32 cellular contexts compared by ENCODE assay signal in genomic region chr19:16952046-16952445, GRCh38.
"Had no signal": no experiment of that assay in that cellular context is flagged by ENCODE, and none has a peak within 500 bp of the region (broad histone marks: within the 10 kb centered on the region; RNA-seq: fewer than 3 reads in every experiment).

No MANE protein-coding gene starts in this region.

- H3K27ac ChIP-seq: adrenal gland, body of pancreas, epithelial cell of prostate, esophagus squamous epithelium, gastroesophageal sphincter, WERI-Rb-1 had no signal

- ATAC-seq: activated CD4-positive, CD25-positive, alpha-beta regulatory T cell treated with anti-CD3 and anti-CD28 coated beads, Interleukin-2, amount 50 U/mL, for 24 hours; activated CD8-positive, alpha-beta memory T cell treated with anti-CD3 and anti-CD28 coated beads, Interleukin-2, amount 10 ng/mL, durations not matched to agents 7 days and 5 days; activated CD8-positive, alpha-beta T cell treated with anti-CD3 and anti-CD28 coated beads, Interleukin-2, amount 10 ng/mL, durations not matched to agents 7 days and 5 days; activated naive CD8-positive, alpha-beta T cell treated with anti-CD3 and anti-CD28 coated beads, Interleukin-2, amount 50 U/mL, for 24 hours; body of pancreas; gastroesophageal sphincter; T-helper 17 cell had no signal

- H3K27ac Mint-ChIP-seq: activated B cell treated with CpG ODN at 0.5 μM for 24 hours; activated CD8-positive, alpha-beta memory T cell treated with anti-CD3 and anti-CD28 coated beads, Interleukin-2, amount 10 ng/mL, durations not matched to agents 7 days and 5 days; activated CD8-positive, alpha-beta T cell treated with anti-CD3 and anti-CD28 coated beads, Interleukin-2, amount 10 ng/mL, durations not matched to agents 7 days and 5 days; activated naive CD4-positive, alpha-beta T cell treated with anti-CD3 and anti-CD28 coated beads for 36 hours; activated naive CD4-positive, alpha-beta T cell treated with anti-CD3 and anti-CD28 coated beads, Interleukin-2, amount 50 U/mL, for 24 hours; activated naive CD8-positive, alpha-beta T cell treated with anti-CD3 and anti-CD28 coated beads for 36 hours; activated naive CD8-positive, alpha-beta T cell treated with anti-CD3 and anti-CD28 coated beads, Interleukin-2, amount 50 U/mL, for 24 hours; activated T-helper 1 cell treated with anti-CD3 and anti-CD28 coated beads, Interleukin-12 subunit alpha, Interleukin-12 subunit beta, Interleukin-2, Interleukin-4 antibody, amounts not matched to agents 30 ng/mL and 10 ng/mL and 1 ng/mL, durations not matched to agents 14 hours and 24 hours and 36 hours; activated T-helper 2 cell treated with anti-CD3 and anti-CD28 coated beads, Interferon-gamma antibody, Interleukin-2, Interleukin-4, amounts not matched to agents 10 μg/mL and 5 μg/mL and 100 μg/mL, durations not matched to agents 14 hours and 24 hours and 36 hours; T-helper 17 cell; T-helper 2 cell treated with Interferon-gamma antibody and Interleukin-4, amounts not matched to agents 5 μg/mL and 100 μg/mL, for 36 hours had no signal

- H3K9me3 Mint-ChIP-seq: activated naive CD4-positive, alpha-beta T cell treated with anti-CD3 and anti-CD28 coated beads for 36 hours; activated naive CD4-positive, alpha-beta T cell treated with anti-CD3 and anti-CD28 coated beads, Interleukin-2, amount 50 U/mL, for 24 hours; activated naive CD8-positive, alpha-beta T cell treated with anti-CD3 and anti-CD28 coated beads, Interleukin-2, amount 50 U/mL, for 24 hours; activated T-helper 2 cell treated with anti-CD3 and anti-CD28 coated beads, Interferon-gamma antibody, Interleukin-2, Interleukin-4, amounts not matched to agents 10 μg/mL and 5 μg/mL and 100 μg/mL, durations not matched to agents 14 hours and 24 hours and 36 hours; T-helper 2 cell treated with Interferon-gamma antibody and Interleukin-4, amounts not matched to agents 5 μg/mL and 100 μg/mL, for 36 hours had no signal

- H3K4me3 Mint-ChIP-seq: activated B cell treated with CpG ODN at 0.5 μM for 24 hours; activated CD8-positive, alpha-beta memory T cell treated with anti-CD3 and anti-CD28 coated beads, Interleukin-2, amount 10 ng/mL, durations not matched to agents 7 days and 5 days; activated CD8-positive, alpha-beta T cell treated with anti-CD3 and anti-CD28 coated beads, Interleukin-2, amount 10 ng/mL, durations not matched to agents 7 days and 5 days; activated naive CD4-positive, alpha-beta T cell treated with anti-CD3 and anti-CD28 coated beads for 36 hours; activated naive CD4-positive, alpha-beta T cell treated with anti-CD3 and anti-CD28 coated beads, Interleukin-2, amount 50 U/mL, for 24 hours; activated naive CD8-positive, alpha-beta T cell treated with anti-CD3 and anti-CD28 coated beads for 36 hours; activated naive CD8-positive, alpha-beta T cell treated with anti-CD3 and anti-CD28 coated beads, Interleukin-2, amount 50 U/mL, for 24 hours; activated T-helper 1 cell treated with anti-CD3 and anti-CD28 coated beads, Interleukin-12 subunit alpha, Interleukin-12 subunit beta, Interleukin-2, Interleukin-4 antibody, amounts not matched to agents 30 ng/mL and 10 ng/mL and 1 ng/mL, durations not matched to agents 14 hours and 24 hours and 36 hours; T-helper 17 cell; T-helper 2 cell treated with Interferon-gamma antibody and Interleukin-4, amounts not matched to agents 5 μg/mL and 100 μg/mL, for 36 hours had no signal

- DNase-seq: activated B cell treated with CpG ODN at 0.5 μM for 24 hours; activated CD4-positive, alpha-beta T cell treated with anti-CD3 and anti-CD28 coated beads for 48 hours; activated CD4-positive, alpha-beta T cell treated with anti-CD3 and anti-CD28 coated beads, Interleukin-2, amount 50 U/mL, for 1 hour; activated CD4-positive, alpha-beta T cell treated with anti-CD3 and anti-CD28 coated beads, Interleukin-2, amount 50 U/mL, for 48 hours; activated CD8-positive, alpha-beta memory T cell treated with anti-CD3 and anti-CD28 coated beads, Interleukin-2, amount 50 U/mL, for 4 hours; activated CD8-positive, alpha-beta T cell treated with anti-CD3 and anti-CD28 coated beads, Interleukin-2, amount 10 ng/mL, durations not matched to agents 7 days and 5 days; activated effector memory CD4-positive, alpha-beta T cell treated with anti-CD3 and anti-CD28 coated beads, Interleukin-2, amount 50 U/mL, for 16 hours; activated naive CD4-positive, alpha-beta T cell treated with anti-CD3 and anti-CD28 coated beads for 36 hours; activated naive CD8-positive, alpha-beta T cell treated with anti-CD3 and anti-CD28 coated beads for 36 hours; activated naive CD8-positive, alpha-beta T cell treated with anti-CD3 and anti-CD28 coated beads, Interleukin-2, amount 50 U/mL, for 24 hours; activated T-cell treated with anti-CD3 and anti-CD28 coated beads, Interleukin-2, amount 50 U/mL, for 1 hour; activated T-cell treated with anti-CD3 and anti-CD28 coated beads, Interleukin-2, amount 50 U/mL, for 48 hours; amygdala; aorta; body of pancreas; cortex of kidney; effector CD8-positive, alpha-beta T cell; esophagus squamous epithelium; foreskin melanocyte; T-helper 1 cell; T-helper 17 cell; T1000; WERI-Rb-1 had no signal

- H3K4me1 ChIP-seq: adrenal gland, body of pancreas had no signal

- H3K36me3 ChIP-seq: adrenal gland, esophagus squamous epithelium, gastroesophageal sphincter, WERI-Rb-1 had no signal

- H3K36me3 Mint-ChIP-seq: activated CD8-positive, alpha-beta memory T cell treated with anti-CD3 and anti-CD28 coated beads, Interleukin-2, amount 10 ng/mL, durations not matched to agents 7 days and 5 days; activated naive CD4-positive, alpha-beta T cell treated with anti-CD3 and anti-CD28 coated beads, Interleukin-2, amount 50 U/mL, for 24 hours; activated naive CD8-positive, alpha-beta T cell treated with anti-CD3 and anti-CD28 coated beads for 36 hours had no signal

- H3K4me3 ChIP-seq: adrenal gland, body of pancreas, esophagus squamous epithelium, gastroesophageal sphincter had no signal

- H3K9me3 ChIP-seq: adrenal gland, body of pancreas, esophagus squamous epithelium had no signal

- H3K4me1 Mint-ChIP-seq: activated B cell treated with CpG ODN at 0.5 μM for 24 hours; activated CD8-positive, alpha-beta memory T cell treated with anti-CD3 and anti-CD28 coated beads, Interleukin-2, amount 10 ng/mL, durations not matched to agents 7 days and 5 days; activated naive CD4-positive, alpha-beta T cell treated with anti-CD3 and anti-CD28 coated beads, Interleukin-2, amount 50 U/mL, for 24 hours; activated naive CD8-positive, alpha-beta T cell treated with anti-CD3 and anti-CD28 coated beads for 36 hours; activated naive CD8-positive, alpha-beta T cell treated with anti-CD3 and anti-CD28 coated beads, Interleukin-2, amount 50 U/mL, for 24 hours had no signal

- H3K27me3 Mint-ChIP-seq: activated CD8-positive, alpha-beta memory T cell treated with anti-CD3 and anti-CD28 coated beads, Interleukin-2, amount 10 ng/mL, durations not matched to agents 7 days and 5 days had no signal

- H3K27me3 ChIP-seq: adrenal gland had no signal
